In the genomic region with DNA sequence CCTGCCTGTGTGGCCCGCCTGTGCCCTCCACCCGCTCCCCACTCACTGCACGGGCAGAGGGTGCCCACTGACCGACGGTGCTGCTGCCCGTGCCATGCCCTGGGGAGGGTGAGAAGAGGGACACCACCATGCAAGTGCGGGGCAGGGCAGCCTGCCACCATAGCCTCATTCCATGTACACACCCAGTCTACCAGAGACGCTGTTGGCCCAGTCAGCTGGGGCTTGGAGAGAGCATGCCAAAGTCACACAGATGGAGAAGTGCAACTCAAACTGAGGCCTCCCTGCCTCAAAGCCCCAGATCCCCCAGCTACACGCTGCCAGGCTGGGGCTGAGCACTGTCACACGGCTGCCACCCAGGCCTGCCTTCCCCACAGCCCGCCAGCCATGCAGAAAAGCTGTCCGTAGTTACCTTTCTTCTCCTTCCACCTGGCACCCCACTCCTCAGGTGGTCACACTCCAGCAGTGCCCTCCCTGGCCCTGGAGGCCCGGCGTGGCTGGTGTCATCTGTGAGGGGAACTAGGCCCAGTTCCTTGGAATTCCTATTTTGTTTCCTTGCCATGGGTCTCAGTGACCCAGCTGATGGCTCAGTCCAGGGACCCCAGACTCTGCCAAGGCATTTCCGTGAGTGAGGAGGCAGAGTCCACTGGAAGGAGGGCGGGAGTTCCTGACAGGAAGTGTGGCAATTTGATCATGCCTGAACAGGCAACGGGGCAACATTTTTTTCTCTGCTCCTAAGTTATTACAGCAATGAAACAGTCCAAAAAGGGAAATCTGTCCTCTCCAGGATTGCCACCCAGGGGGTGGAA, we compare ENCODE assay signal across 11 cellular contexts. TPM values are rescaled to one million over a fixed set of nuclear protein-coding genes. Genes with fewer than 3 reads are reported as not detected.
A peak's percentile ranks its signal among the peaks of the same experiment; 100 is the strongest.
DNase-seq lines count a peak whose midpoint lies in the region; ATAC-seq and TF ChIP-seq lines count a peak whose summit lies in the region.
"Had no signal": no experiment of that assay in that cellular context is flagged by ENCODE, and none has a peak within 500 bp of the region (broad histone marks: within the 10 kb centered on the region; RNA-seq: fewer than 3 reads in every experiment).

A gene (minus strand): TSS at position 627 of the 806 bp plus-strand sequence. CDS start 68 bp downstream, at position 559.

- H3K36me3 Mint-ChIP-seq in CD14-positive monocyte, result peaks cover 15 to 22% of the 10 kb centered on the region in 2 donors

- H3K9me3 Mint-ChIP-seq in CD14-positive monocyte, result no peaks in the 10 kb centered on the region

- peaks cover 84% of the 10 kb centered on the region for H3K4me1 Mint-ChIP-seq in CD14-positive monocyte

- peak within 1 kb of the TSS; percentile 71 to 93 for H3K4me3 Mint-ChIP-seq in CD14-positive monocyte

- no peak for TF ChIP-seq EP300 in gastroesophageal sphincter (IDR thresholded peaks at IDR 0.05)

- H3K4me3 ChIP-seq in gastroesophageal sphincter (no peak within 1 kb of the TSS), prostate gland (peak within 1 kb of the TSS; percentile 1 to 20)

- no peak for TF ChIP-seq POLR2A in gastroesophageal sphincter (IDR thresholded peaks at IDR 0.05)
- no peak for TF ChIP-seq POLR2A in prostate gland (IDR thresholded peaks at IDR 0.05)

- H3K36me3 ChIP-seq in gastroesophageal sphincter (no peaks in the 10 kb centered on the region), prostate gland (no peaks in the 10 kb centered on the region)

- H3K27me3 ChIP-seq in gastroesophageal sphincter (no peaks in the 10 kb centered on the region), prostate gland (replicated peaks; ENCODE audit: insufficient read depth) (no peaks in the 10 kb centered on the region)

- peak within 1 kb of the TSS; percentile 87 to 99 (median 97) for H3K27ac Mint-ChIP-seq in CD14-positive monocyte

- intact Hi-C loops in CD14-positive monocyte (cut with micrococcal nuclease) (loop anchor here (5.0 kb wide), 1 partner anchor 96 kb away; a partner anchor contains a TSS), prostate gland (cut with DNase I) (loop anchor here (2.0 kb wide), 1 partner anchor 42 kb away; no protein-coding TSS in a partner anchor)

- no peak for DNase-seq in CD14-positive monocyte (ENCODE audit: low spot score)
- peak; percentile 69 for DNase-seq in SKM-1 (lab: John Stamatoyannopoulos, UW; ENCODE audit: unreplicated experiment)
- peak; percentile 78 for DNase-seq in prostate gland (ENCODE audit: low spot score)
- no peak for DNase-seq in GDM1 (lab: John Stamatoyannopoulos, UW)
- no peak for DNase-seq in T-helper 1 cell
- no peak for DNase-seq in A172 (ENCODE audit: low spot score)
- DNase-seq: Calu3, NCI-H1092, SK-N-SH had no signal

- WGBS in gastroesophageal sphincter (ENCODE audit: low coverage in 1 of 2), 2 donors, result 57 to 58% methylated on average over 1 to 4 of the region's 17 CpGs
- WGBS in prostate gland, result 54% methylated on average over 14 of the region's 17 CpGs

- TF ChIP-seq CTCF in CD14-positive monocyte (IDR thresholded peaks at IDR 0.05), result no peak
- no peak for TF ChIP-seq CTCF in gastroesophageal sphincter (IDR thresholded peaks at IDR 0.05)
- no peak for TF ChIP-seq CTCF in prostate gland (IDR thresholded peaks at IDR 0.05)

- peak within 1 kb of the TSS in 3 of 4 donors; percentile 88 to 95 (median 89) for H3K27ac ChIP-seq in gastroesophageal sphincter
- H3K27ac ChIP-seq in prostate gland, result peak within 1 kb of the TSS; percentile 75 to 86

- H3K9me3 ChIP-seq in gastroesophageal sphincter, result no peaks in the 10 kb centered on the region
- no peaks in the 10 kb centered on the region for H3K9me3 ChIP-seq in prostate gland
- H3K9me3 ChIP-seq: SK-N-SH had no signal

- H3K27me3 Mint-ChIP-seq in CD14-positive monocyte (ENCODE audit: low read depth in 3 of 3), result peaks cover 0 to 2% (median 0%) of the 10 kb centered on the region in 3 donors

- H3K4me1 ChIP-seq in gastroesophageal sphincter, result peaks cover 0 to 32% (median 25%) of the 10 kb centered on the region in 3 donors
- H3K4me1 ChIP-seq in prostate gland (replicated peaks), result peaks cover 7% of the 10 kb centered on the region

- ATAC-seq in gastroesophageal sphincter, result no peak
- no peak for ATAC-seq in GM19351 (IDR thresholded peaks at IDR 0.05; ENCODE audit: unreplicated experiment)

RNA-seq across cellular contexts. Expression of the gene that starts here (rescaled TPM):
- 10 to 100 TPM; 34.7 to 38.6 TPM for polyA plus RNA-seq in CD14-positive monocyte
- total RNA-seq in gastroesophageal sphincter (1 to 10 TPM; 3.1 to 6.5 (median 4.3) TPM), prostate gland (10 to 100 TPM in 1 of 2 donors, 1 to 10 TPM in 1; 9.8 to 15.3 TPM)
- total RNA-seq in A172 (2014; rRNA removed; shearing (Covaris generic)), result not detected in 2 replicates
- polyA plus RNA-seq: SK-N-SH had no signal

Comparison
In these comparisons a context has a peak if more than half of its experiments do, and no peak if none do; other contexts are left out.
1. DNase-seq: peak in SKM-1 (single experiment) and prostate gland (single experiment); none in CD14-positive monocyte (single experiment), GDM1 (single experiment), T-helper 1 cell (0 of 5) and A172 (single experiment).
2. H3K4me3 ChIP-seq: peak in prostate gland (2 of 2); none in gastroesophageal sphincter (0 of 2).